In genomic region chr16:10519929-10520868, GRCh38 we compare ENCODE assay signal across 23 cellular contexts.
DNase-seq lines count a peak whose midpoint lies in the region; ATAC-seq and TF ChIP-seq lines count a peak whose summit lies in the region.
"Had no signal": no experiment of that assay in that cellular context is flagged by ENCODE, and none has a peak within 500 bp of the region (broad histone marks: within the 10 kb centered on the region; RNA-seq: fewer than 3 reads in every experiment).

No MANE protein-coding gene starts in this region.

- H3K4me1 Mint-ChIP-seq in MCF 10A (ENCODE audit: insufficient read depth, unreplicated experiment) = no peaks in the 10 kb centered on the region
- no peaks in the 10 kb centered on the region; the same call in 1 of the 2 replicates for H3K4me1 Mint-ChIP-seq in WTC11
- H3K4me1 Mint-ChIP-seq in naive thymus-derived CD4-positive, alpha-beta T cell = peaks cover 0 to 4% (median 3%) of the 10 kb centered on the region in 7 donors

- BruUV-seq in MCF 10A (replicated peaks; lab: Mats Ljungman, UMichigan) = no TSS peak

- WGBS in upper lobe of left lung, 2 donors = 73 to 79% methylated on average over 10 of the region's 10 CpGs

- H3K4me1 ChIP-seq in breast epithelium (no peaks in the 10 kb centered on the region), lower lobe of right lung (peaks cover 17% of the 10 kb centered on the region), upper lobe of left lung (peaks cover 2 to 20% (median 11%) of the 10 kb centered on the region in 4 donors)
- no peaks in the 10 kb centered on the region for H3K4me1 ChIP-seq in naive thymus-derived CD4-positive, alpha-beta T cell (ENCODE audit: control insufficient read depth in 2 of 2, insufficient read depth in 2 of 2, low read length in 2 of 2)

- no peak for TF ChIP-seq EP300 in upper lobe of left lung (IDR thresholded peaks at IDR 0.05)

- H3K9me3 Mint-ChIP-seq in MCF 10A (ENCODE audit: unreplicated experiment) (no peaks in the 10 kb centered on the region), WTC11 (0 out of 2 replicates have a peak, but pooled peaks cover 4% of the 10 kb centered on the region)
- H3K9me3 Mint-ChIP-seq in naive thymus-derived CD4-positive, alpha-beta T cell = no peaks in the 10 kb centered on the region
- H3K9me3 Mint-ChIP-seq: activated T-helper 2 cell treated with anti-CD3 and anti-CD28 coated beads, Interferon-gamma antibody, Interleukin-2, Interleukin-4, amounts not matched to agents 10 μg/mL and 5 μg/mL and 100 μg/mL, durations not matched to agents 14 hours and 24 hours and 36 hours; nephron had no signal

- TF ChIP-seq CTCF in breast epithelium (IDR thresholded peaks at IDR 0.05) (no peak), MCF 10A (IDR thresholded peaks at IDR 0.05; ENCODE audit: unreplicated experiment) (no peak), WTC11 (IDR thresholded peaks at IDR 0.05) (no peak), lower lobe of right lung (IDR thresholded peaks at IDR 0.05) (no peak), upper lobe of left lung (IDR thresholded peaks at IDR 0.05) (no peak)

- H3K9me3 ChIP-seq in breast epithelium (no peaks in the 10 kb centered on the region), lower lobe of right lung (no peaks in the 10 kb centered on the region), upper lobe of left lung (peaks cover 0 to 8% (median 0%) of the 10 kb centered on the region in 4 donors)
- H3K9me3 ChIP-seq in naive thymus-derived CD4-positive, alpha-beta T cell (ENCODE audit: control insufficient read depth in 2 of 3, low read length in 3 of 3) = no peaks in the 10 kb centered on the region
- H3K9me3 ChIP-seq: transverse colon had no signal

- H3K27ac ChIP-seq in breast epithelium (peak overlapping the region in 1 of 2 donors; percentile 61), lower lobe of right lung (no peak overlapping the region), upper lobe of left lung (peak overlapping the region; percentile 24 to 68 (median 37))
- H3K27ac ChIP-seq in naive thymus-derived CD4-positive, alpha-beta T cell (ENCODE audit: low read depth, low read length) = no peak overlapping the region
- H3K27ac ChIP-seq: transverse colon had no signal

- H3K4me3 ChIP-seq in breast epithelium = no peak overlapping the region
- H3K4me3 ChIP-seq in lower lobe of right lung = no peak overlapping the region
- no peak overlapping the region for H3K4me3 ChIP-seq in upper lobe of left lung
- H3K4me3 ChIP-seq in naive thymus-derived CD4-positive, alpha-beta T cell (ENCODE audit: low read length) = no peak overlapping the region
- H3K4me3 ChIP-seq: transverse colon had no signal

- POLR2A ChIA-PET in MCF 10A (lab: Yijun Ruan, JAX) (no interaction called here), WTC11 (lab: Charles Lee) (interaction anchor here (1.0 kb wide), 1 partner anchor 212 kb away, joined by 3 read pairs; no protein-coding TSS in a partner anchor)
- POLR2A ChIA-PET in naive thymus-derived CD4-positive, alpha-beta T cell (lab: Charles Lee) = no interaction called here

- intact Hi-C loops in breast epithelium (cut with DNase I; ENCODE audit: low total_unique reads) (no loop called here), MCF 10A (cut with micrococcal nuclease) (no loop called here), lower lobe of right lung (cut with DNase I) (loop anchor here (10.0 kb wide), 1 partner anchor 215 kb away; no protein-coding TSS in a partner anchor)
- intact Hi-C loops in naive thymus-derived CD4-positive, alpha-beta T cell (cut with micrococcal nuclease) = no loop called here

- H3K36me3 ChIP-seq in breast epithelium (no peaks in the 10 kb centered on the region), lower lobe of right lung (peaks cover 33% of the 10 kb centered on the region), upper lobe of left lung (peaks cover 0 to 40% (median 13%) of the 10 kb centered on the region in 4 donors)
- H3K36me3 ChIP-seq in naive thymus-derived CD4-positive, alpha-beta T cell (ENCODE audit: control insufficient read depth in 2 of 3, insufficient read depth in 3 of 3, low read length in 3 of 3) = no peaks in the 10 kb centered on the region
- H3K36me3 ChIP-seq: transverse colon had no signal

- no peak for ATAC-seq in WTC11
- ATAC-seq in lower lobe of right lung = peak; percentile 12 to 58
- peak in 1 of 2 donors; percentile 58 for ATAC-seq in upper lobe of left lung (ENCODE audit: low FRiP score in 2 of 2)
- no peak for ATAC-seq in HG03342 (IDR thresholded peaks at IDR 0.05; ENCODE audit: unreplicated experiment)
- ATAC-seq in naive thymus-derived CD4-positive, alpha-beta T cell = no peak
- ATAC-seq: Right ventricle myocardium inferior had no signal

- H3K27me3 ChIP-seq in breast epithelium (no peaks in the 10 kb centered on the region), lower lobe of right lung (ENCODE audit: low read depth) (no peaks in the 10 kb centered on the region), upper lobe of left lung (no peaks in the 10 kb centered on the region)
- no peaks in the 10 kb centered on the region for H3K27me3 ChIP-seq in naive thymus-derived CD4-positive, alpha-beta T cell (ENCODE audit: control insufficient read depth in 2 of 2, insufficient read depth in 2 of 2, low read length in 2 of 2)
- H3K27me3 ChIP-seq: transverse colon had no signal

- DNase-seq in breast epithelium (ENCODE audit: low spot score in 2 of 2) (peak; percentile 27 to 56), MCF 10A (ENCODE audit: unreplicated experiment) (no peak), WTC11 (ENCODE audit: low spot score) (no peak), lower lobe of right lung (no peak), upper lobe of left lung (peak in 1 of 2 donors; percentile 56), amygdala (lab: John Stamatoyannopoulos, UW) (no peak)
- no peak for DNase-seq in naive thymus-derived CD4-positive, alpha-beta T cell
- DNase-seq: activated CD4-positive, CD25-positive, alpha-beta regulatory T cell; CD4-positive, CD25-positive, alpha-beta regulatory T cell; cerebellar nuclear complex; effector memory CD4-positive, alpha-beta T cell; glutamatergic neuron; GOT3; MM.1S; NCI-H187 treated with DMSO at 0.1 percent for 48 hours; NCI-H510A; T-helper 2 cell; transverse colon had no signal

- TF ChIP-seq POLR2A in breast epithelium (IDR thresholded peaks at IDR 0.05) (no peak), upper lobe of left lung (IDR thresholded peaks at IDR 0.05) (no peak)

- H3K36me3 Mint-ChIP-seq in MCF 10A (ENCODE audit: insufficient read depth, unreplicated experiment) = no peaks in the 10 kb centered on the region
- H3K36me3 Mint-ChIP-seq in WTC11 = no peaks in the 10 kb centered on the region
- H3K36me3 Mint-ChIP-seq in naive thymus-derived CD4-positive, alpha-beta T cell = no peaks in the 10 kb centered on the region
- H3K36me3 Mint-ChIP-seq: CD4-positive, CD25-positive, alpha-beta regulatory T cell had no signal

- H3K27me3 Mint-ChIP-seq in MCF 10A (ENCODE audit: insufficient read depth, unreplicated experiment) (no peaks in the 10 kb centered on the region), WTC11 (ENCODE audit: low read depth) (no peaks in the 10 kb centered on the region; the same call in 1 of the 2 replicates)
- peaks cover 0 to 7% (median 4%) of the 10 kb centered on the region in 5 donors for H3K27me3 Mint-ChIP-seq in naive thymus-derived CD4-positive, alpha-beta T cell
- H3K27me3 Mint-ChIP-seq: progenitor cell of endocrine pancreas had no signal

- no peak overlapping the region for H3K4me3 Mint-ChIP-seq in MCF 10A (ENCODE audit: unreplicated experiment)
- no peak overlapping the region for H3K4me3 Mint-ChIP-seq in WTC11
- H3K4me3 Mint-ChIP-seq in naive thymus-derived CD4-positive, alpha-beta T cell = no peak overlapping the region
- H3K4me3 Mint-ChIP-seq: CD4-positive, CD25-positive, alpha-beta regulatory T cell; nephron had no signal

- CTCF ChIA-PET in MCF 10A (lab: Yijun Ruan, JAX) (interaction anchor here (0.6 to 4.5 kb wide), 13 partner anchors 11 to 949 kb away, joined by 3 to 26 read pairs (median 3); partner anchors contain the start of gene EMP2), WTC11 (lab: Charles Lee) (interaction anchor here (0.6 to 2.1 kb wide), 7 partner anchors 22 to 658 kb away, joined by 3 to 7 read pairs (median 3); no protein-coding TSS in a partner anchor)
- CTCF ChIA-PET in naive thymus-derived CD4-positive, alpha-beta T cell (lab: Charles Lee) = no interaction called here

- no peak overlapping the region for H3K27ac Mint-ChIP-seq in MCF 10A (ENCODE audit: low read depth, unreplicated experiment)
- no peak overlapping the region for H3K27ac Mint-ChIP-seq in WTC11
- H3K27ac Mint-ChIP-seq in naive thymus-derived CD4-positive, alpha-beta T cell = peak overlapping the region in 1 of 9 donors; percentile 84
- H3K27ac Mint-ChIP-seq: activated T-helper 2 cell treated with anti-CD3 and anti-CD28 coated beads, Interferon-gamma antibody, Interleukin-2, Interleukin-4, amounts not matched to agents 10 μg/mL and 5 μg/mL and 100 μg/mL, durations not matched to agents 14 hours and 24 hours and 36 hours; CD4-positive, CD25-positive, alpha-beta regulatory T cell; nephron; progenitor cell of endocrine pancreas had no signal

TF ChIP-seq in WTC11, 78 proteins besides CTCF, POLR2A, EP300 and RAD21 (continues in another document):
- TF ChIP-seq ZNF121 (CRISPR knock-in tag; IDR thresholded peaks at IDR 0.05) (no peak), CDX4 (CRISPR knock-in tag; IDR thresholded peaks at IDR 0.05; ENCODE audit: borderline replicate concordance) (no peak)

Comparison
In these comparisons a context has a peak if more than half of its experiments do, and no peak if none do; other contexts are left out.
1. DNase-seq: peak in breast epithelium (2 of 2); none in MCF 10A (single experiment), WTC11 (single experiment), lower lobe of right lung (single experiment), amygdala (0 of 56) and naive thymus-derived CD4-positive, alpha-beta T cell (0 of 9).
2. H3K27ac ChIP-seq: peak in upper lobe of left lung (4 of 4); none in lower lobe of right lung (single experiment) and naive thymus-derived CD4-positive, alpha-beta T cell (single experiment).
3. ATAC-seq: peak in lower lobe of right lung (2 of 2); none in WTC11 (single experiment), HG03342 (single experiment) and naive thymus-derived CD4-positive, alpha-beta T cell (single experiment).